In the genomic region with DNA sequence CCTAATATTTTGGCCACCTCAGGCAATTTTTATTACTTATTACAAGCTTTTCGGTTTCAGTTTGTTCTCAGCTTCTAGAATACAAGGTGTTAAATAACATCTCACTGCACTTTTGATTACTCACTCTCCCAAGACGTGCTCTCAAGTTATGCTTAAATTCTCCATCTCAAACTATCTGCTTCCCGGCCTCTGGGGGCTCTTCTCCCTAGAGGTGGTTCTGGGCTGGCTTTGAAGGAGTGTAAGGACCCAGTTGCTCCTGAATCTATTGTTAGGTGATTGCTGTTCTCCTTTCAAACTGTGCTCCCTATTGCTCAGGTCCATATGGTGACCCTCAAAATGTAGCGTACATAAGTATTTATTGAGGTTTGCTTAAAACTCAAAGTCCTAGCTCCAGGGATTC, we compare ENCODE assay signal across 1 cellular context.
TF ChIP-seq lines count a peak whose summit lies in the region.

No MANE protein-coding gene starts in this region.

TF ChIP-seq in H1, 55 proteins besides CTCF, POLR2A, EP300 and RAD21 (continued from another document):
- no peak for TF ChIP-seq SUZ12 (IDR thresholded peaks at IDR 0.05; ENCODE audit: low read length)
- TF ChIP-seq, protein P1, sequence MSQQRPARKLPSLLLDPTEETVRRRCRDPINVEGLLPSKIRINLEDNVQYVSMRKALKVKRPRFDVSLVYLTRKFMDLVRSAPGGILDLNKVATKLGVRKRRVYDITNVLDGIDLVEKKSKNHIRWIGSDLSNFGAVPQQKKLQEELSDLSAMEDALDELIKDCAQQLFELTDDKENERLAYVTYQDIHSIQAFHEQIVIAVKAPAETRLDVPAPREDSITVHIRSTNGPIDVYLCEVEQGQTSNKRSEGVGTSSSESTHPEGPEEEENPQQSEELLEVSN (IDR thresholded peaks at IDR 0.05), result no peak
- no peak for TF ChIP-seq TAF7 (optimal IDR thresholded peaks at IDR 0.05; ENCODE audit: borderline replicate concordance, low read depth, low read length)
- TF ChIP-seq, protein P2, sequence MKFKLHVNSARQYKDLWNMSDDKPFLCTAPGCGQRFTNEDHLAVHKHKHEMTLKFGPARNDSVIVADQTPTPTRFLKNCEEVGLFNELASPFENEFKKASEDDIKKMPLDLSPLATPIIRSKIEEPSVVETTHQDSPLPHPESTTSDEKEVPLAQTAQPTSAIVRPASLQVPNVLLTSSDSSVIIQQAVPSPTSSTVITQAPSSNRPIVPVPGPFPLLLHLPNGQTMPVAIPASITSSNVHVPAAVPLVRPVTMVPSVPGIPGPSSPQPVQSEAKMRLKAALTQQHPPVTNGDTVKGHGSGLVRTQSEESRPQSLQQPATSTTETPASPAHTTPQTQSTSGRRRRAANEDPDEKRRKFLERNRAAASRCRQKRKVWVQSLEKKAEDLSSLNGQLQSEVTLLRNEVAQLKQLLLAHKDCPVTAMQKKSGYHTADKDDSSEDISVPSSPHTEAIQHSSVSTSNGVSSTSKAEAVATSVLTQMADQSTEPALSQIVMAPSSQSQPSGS (IDR thresholded peaks at IDR 0.05; ENCODE audit: low read length), result no peak
- no peak for TF ChIP-seq GTF2F1 (IDR thresholded peaks at IDR 0.05; ENCODE audit: borderline replicate concordance, low read depth, low read length)
- TF ChIP-seq CBX5 (IDR thresholded peaks at IDR 0.05; ENCODE audit: low read depth, low read length), result no peak
- TF ChIP-seq, protein P3, sequence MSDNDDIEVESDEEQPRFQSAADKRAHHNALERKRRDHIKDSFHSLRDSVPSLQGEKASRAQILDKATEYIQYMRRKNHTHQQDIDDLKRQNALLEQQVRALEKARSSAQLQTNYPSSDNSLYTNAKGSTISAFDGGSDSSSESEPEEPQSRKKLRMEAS (IDR thresholded peaks at IDR 0.05), result no peak
- no peak for TF ChIP-seq CBX8 (IDR thresholded peaks at IDR 0.05; ENCODE audit: borderline replicate concordance, low read depth, low read length)
- TF ChIP-seq POLR2AphosphoS5 (IDR thresholded peaks at IDR 0.05; ENCODE audit: low read depth, low read length), result no peak
- no peak for TF ChIP-seq BRCA1 (IDR thresholded peaks at IDR 0.05; ENCODE audit: low read depth, low read length)
- no peak for TF ChIP-seq TCF12 (IDR thresholded peaks at IDR 0.05; ENCODE audit: low read depth, low read length)
- no peak for TF ChIP-seq SP2 (IDR thresholded peaks at IDR 0.05; ENCODE audit: low read length)
- no peak for TF ChIP-seq RBBP5 (IDR thresholded peaks at IDR 0.05; ENCODE audit: borderline replicate concordance, low read depth, low read length)
